ENCODE assay signal across 2 cellular contexts in genomic region chr3:126133606-126134005, GRCh38.
TF ChIP-seq lines count a peak whose summit lies in the region.

No MANE protein-coding gene starts in this region.

TF ChIP-seq in HCT116, 20 proteins besides CTCF, POLR2A, EP300 and RAD21:
- TF ChIP-seq JUND (IDR thresholded peaks at IDR 0.05) (no peak), EZH2 (IDR thresholded peaks at IDR 0.05) (no peak), FOSL1 (IDR thresholded peaks at IDR 0.05; ENCODE audit: low read depth) (no peak), EGR1 (IDR thresholded peaks at IDR 0.05; ENCODE audit: low read depth) (no peak), CBX3 (IDR thresholded peaks at IDR 0.05; ENCODE audit: low read depth) (no peak), YY1 (IDR thresholded peaks at IDR 0.05; ENCODE audit: extremely low read depth, insufficient replicate concordance, low read depth, low read length) (no peak), SP1 (IDR thresholded peaks at IDR 0.05; ENCODE audit: low read depth) (no peak), TCF7L2 (IDR thresholded peaks at IDR 0.05; ENCODE audit: borderline replicate concordance, extremely low read depth, insufficient read depth, insufficient read length) (no peak), SRF (IDR thresholded peaks at IDR 0.05; ENCODE audit: low read depth) (no peak), ZNF274 (IDR thresholded peaks at IDR 0.05; ENCODE audit: low read depth, low read length) (no peak)

TF ChIP-seq in H1, 55 proteins besides CTCF, POLR2A, EP300 and RAD21:
- TF ChIP-seq SUZ12 (IDR thresholded peaks at IDR 0.05; ENCODE audit: low read length) (0 out of 2 replicates have a peak, but pooled peaks have one; percentile 0), JUND (IDR thresholded peaks at IDR 0.05; ENCODE audit: low read length) (no peak)
